In genomic region chr2:42338567-42339190, GRCh38 we compare ENCODE assay signal across 1 cellular context.
TF ChIP-seq lines count a peak whose summit lies in the region.

No MANE protein-coding gene starts in this region.

TF ChIP-seq in HepG2, 621 proteins besides CTCF, POLR2A, EP300 and RAD21 (continued from another document):
- TF ChIP-seq FOXP4 (CRISPR knock-in tag; IDR thresholded peaks at IDR 0.05) (0 out of 2 replicates have a peak, but pooled peaks have one; percentile 14), ELF3 (CRISPR knock-in tag; IDR thresholded peaks at IDR 0.05) (no peak), THAP11 (CRISPR knock-in tag; IDR thresholded peaks at IDR 0.05) (no peak), ZNF317 (CRISPR knock-in tag; IDR thresholded peaks at IDR 0.05) (no peak), MXD1 (CRISPR knock-in tag; IDR thresholded peaks at IDR 0.05) (no peak), MAFG (CRISPR knock-in tag; IDR thresholded peaks at IDR 0.05) (no peak), ZNF350 (CRISPR knock-in tag; IDR thresholded peaks at IDR 0.05; ENCODE audit: borderline replicate concordance, low read depth) (no peak), ZBTB8A (CRISPR knock-in tag; IDR thresholded peaks at IDR 0.05; ENCODE audit: borderline replicate concordance, low read depth) (no peak), MEIS1 (CRISPR knock-in tag; IDR thresholded peaks at IDR 0.05; ENCODE audit: borderline replicate concordance) (no peak), ZFP90 (CRISPR knock-in tag; IDR thresholded peaks at IDR 0.05; ENCODE audit: borderline replicate concordance) (peak; percentile 67), RFXAP (CRISPR knock-in tag; IDR thresholded peaks at IDR 0.05; ENCODE audit: borderline replicate concordance) (0 out of 2 replicates have a peak, but pooled peaks have one; percentile 43), TFE3 (CRISPR knock-in tag; IDR thresholded peaks at IDR 0.05) (0 out of 2 replicates have a peak, but pooled peaks have one; percentile 32), BORCS8-MEF2B (CRISPR knock-in tag; IDR thresholded peaks at IDR 0.05) (peak; percentile 19; the same call in 1 of the 2 replicates), HHEX (CRISPR knock-in tag; IDR thresholded peaks at IDR 0.05) (no peak), ZNF232 (CRISPR knock-in tag; IDR thresholded peaks at IDR 0.05; ENCODE audit: borderline replicate concordance) (no peak), AKAP8 (CRISPR knock-in tag; IDR thresholded peaks at IDR 0.05) (no peak), TCF7 (IDR thresholded peaks at IDR 0.05; ENCODE audit: low read depth) (no peak), ZNF782 (CRISPR knock-in tag; IDR thresholded peaks at IDR 0.05; ENCODE audit: borderline replicate concordance) (no peak), ZC3H13 (CRISPR knock-in tag; IDR thresholded peaks at IDR 0.05) (peak; percentile 98), ZEB1 (IDR thresholded peaks at IDR 0.05; ENCODE audit: insufficient replicate concordance, low read depth) (peak; percentile 13), E2F2 (CRISPR knock-in tag; IDR thresholded peaks at IDR 0.05; ENCODE audit: borderline replicate concordance) (0 out of 2 replicates have a peak, but pooled peaks have one; percentile 32), KLF12 (CRISPR knock-in tag; IDR thresholded peaks at IDR 0.05; ENCODE audit: borderline replicate concordance) (no peak), POLR2AphosphoS2 (IDR thresholded peaks at IDR 0.05; ENCODE audit: low read depth, low read length) (peak; percentile 95), GMEB1 (CRISPR knock-in tag; IDR thresholded peaks at IDR 0.05; ENCODE audit: borderline replicate concordance) (no peak), RBM22 (optimal IDR thresholded peaks at IDR 0.05; ENCODE audit: low read length) (peak; percentile 97), FUBP1 (CRISPR knock-in tag; IDR thresholded peaks at IDR 0.05; ENCODE audit: borderline replicate concordance) (0 out of 2 replicates have a peak, but pooled peaks have one; percentile 36)
TF ChIP-seq in HepG2: peak in this region for 38.
